Comparison of ENCODE assay signal across 8 cellular contexts in the genomic region with DNA sequence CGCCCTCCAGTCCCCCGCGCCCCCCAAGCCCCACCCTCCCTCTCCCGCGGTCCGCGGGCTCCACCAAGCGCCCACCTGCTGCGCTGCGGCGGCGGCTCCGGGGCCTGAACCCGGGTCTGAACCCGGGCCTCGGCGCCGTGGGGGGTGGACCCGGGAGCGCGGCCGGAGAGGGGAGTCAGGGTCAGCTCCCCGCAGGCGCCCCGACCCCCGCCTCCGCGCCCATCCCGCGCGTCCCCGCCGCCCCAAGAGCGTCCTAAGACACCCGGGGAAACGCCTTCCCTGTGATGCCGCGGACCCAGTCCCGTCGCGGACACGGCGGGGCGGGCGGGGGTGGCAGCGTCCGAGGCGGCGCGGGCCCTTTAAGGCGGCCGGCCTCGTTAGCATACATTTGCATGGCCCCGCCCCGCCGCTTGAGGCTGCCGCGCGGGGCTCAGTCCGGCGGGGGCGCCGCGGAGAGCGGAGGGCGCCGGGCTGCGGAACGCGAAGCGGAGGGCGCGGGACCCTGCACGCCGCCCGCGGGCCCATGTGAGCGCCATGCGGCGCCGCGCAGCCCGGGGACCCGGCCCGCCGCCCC. TPM values are rescaled to one million over a fixed set of nuclear protein-coding genes. Genes with fewer than 3 reads are reported as not detected.
A peak's percentile ranks its signal among the peaks of the same experiment; 100 is the strongest.
DNase-seq lines count a peak whose midpoint lies in the region; ATAC-seq and TF ChIP-seq lines count a peak whose summit lies in the region.

A gene (plus strand): TSS at position 433 of the 574 bp plus-strand sequence. CDS start 102 bp downstream, at position 535.

- ATAC-seq in HG02981 (IDR thresholded peaks at IDR 0.05; ENCODE audit: unreplicated experiment) = peak; percentile 59
- ATAC-seq in GM21717 (IDR thresholded peaks at IDR 0.05; ENCODE audit: unreplicated experiment) = no peak

- TF ChIP-seq CTCF in coronary artery (IDR thresholded peaks at IDR 0.05) (no peak), lower leg skin (IDR thresholded peaks at IDR 0.05) (no peak)

- TF ChIP-seq POLR2A in lower leg skin (IDR thresholded peaks at IDR 0.05) = no peak

- peak within 1 kb of the TSS in 1 of 2 donors; percentile 58 for H3K27ac ChIP-seq in coronary artery

- in situ Hi-C loops in SK-MEL-5 (cut with HindIII; ENCODE audit: low pct_unique_long_range_greater_than_20kb, low sequenced_read_pairs) = no loop called here

- intact Hi-C loops in lower leg skin (cut with DNase I; ENCODE audit: low total_unique reads) = no loop called here

- WGBS in lower leg skin, 2 donors = 1 to 6% methylated on average over 3 to 50 of the region's 86 CpGs

- peak; percentile 33 for DNase-seq in stimulated activated CD4-positive, alpha-beta T cell treated with anti-CD3 and anti-CD28 coated beads, Interleukin-12 subunit alpha, Interleukin-12 subunit beta, amount 100 ng/mL, for 4 hours
- no peak for DNase-seq in stimulated activated CD4-positive, alpha-beta T cell treated with anti-CD3 and anti-CD28 coated beads, Interleukin-2, amount 100 ng/mL, for 48 hours
- DNase-seq in SK-MEL-5 (ENCODE audit: low read depth, low spot score) (peak; percentile 74), coronary artery (ENCODE audit: low spot score) (peak; percentile 67), lower leg skin (ENCODE audit: low spot score in 2 of 2) (peak in 1 of 2 donors; percentile 90), superior temporal gyrus (ENCODE audit: extremely low spot score) (peak; percentile 31)

- H3K4me3 ChIP-seq in coronary artery (peak within 1 kb of the TSS; percentile 72), lower leg skin (ENCODE audit: low read depth, poor library complexity, severe bottlenecking) (peak within 1 kb of the TSS; percentile 35)

RNA-seq across cellular contexts. Expression of the gene that starts here (rescaled TPM):
- 42.6 and 63.2 TPM in 2 replicates for total RNA-seq in SK-MEL-5 (2014; rRNA removed; shearing (Covaris generic))
- polyA plus RNA-seq in SK-MEL-5 (2015; cell fraction: cytosol; rRNA removed) = 212 and 249 TPM in 2 replicates
- polyA plus RNA-seq in SK-MEL-5 (2015; cell fraction: nucleus; rRNA removed) = 389 and 402 TPM in 2 replicates
- total RNA-seq in lower leg skin = 10 to 100 TPM in 1 of 4 donors, 1 to 10 TPM in 3; 5.4 to 11.6 (median 5.7) TPM

Comparison
In these comparisons a context has a peak if more than half of its experiments do, and no peak if none do; other contexts are left out.
1. DNase-seq: peak in stimulated activated CD4-positive, alpha-beta T cell treated with anti-CD3 and anti-CD28 coated beads, Interleukin-12 subunit alpha, Interleukin-12 subunit beta, amount 100 ng/mL, for 4 hours (single experiment), SK-MEL-5 (single experiment), coronary artery (single experiment) and superior temporal gyrus (single experiment); none in stimulated activated CD4-positive, alpha-beta T cell treated with anti-CD3 and anti-CD28 coated beads, Interleukin-2, amount 100 ng/mL, for 48 hours (0 of 2).